ENCODE assay signal across 8 cellular contexts in genomic region chr2:178306351-178307073, GRCh38.
DNase-seq lines count a peak whose midpoint lies in the region; ATAC-seq and TF ChIP-seq lines count a peak whose summit lies in the region.

No MANE protein-coding gene starts in this region.

- no peak overlapping the region for H3K27ac Mint-ChIP-seq in naive B cell

- peaks cover 0 to 7% (median 0%) of the 10 kb centered on the region in 7 donors for H3K9me3 Mint-ChIP-seq in naive B cell

- CTCF ChIA-PET in AG04449 (lab: Yijun Ruan, JAX): interaction anchor here (0.8 to 4.1 kb wide), 18 partner anchors 10 to 195 kb away, joined by 3 to 32 read pairs (median 4); no protein-coding TSS in a partner anchor

- no peaks in the 10 kb centered on the region for H3K4me1 Mint-ChIP-seq in naive B cell

- no peak overlapping the region for H3K4me3 Mint-ChIP-seq in naive B cell

- in situ Hi-C loops in HAP-1 (cut with MboI; ENCODE audit: low sequenced_read_pairs): no loop called here

- H3K27me3 Mint-ChIP-seq in naive B cell: peaks cover 13 to 27% (median 24%) of the 10 kb centered on the region in 3 donors

- DNase-seq in AG04449 (ENCODE audit: low read depth, low spot score) (no peak), HAP-1 (ENCODE audit: low spot score in 2 of 2) (peak; percentile 50 to 70), Kasumi-1 (lab: John Stamatoyannopoulos, UW) (peak; percentile 84 to 88), SJSA1 (ENCODE audit: low read depth in 1 of 2, low spot score in 2 of 2) (peak; percentile 10 to 44), dermis blood vessel endothelial cell (peak; percentile 73), naive B cell (no peak)
- no peak for DNase-seq in NK-92 treated with Interleukin-12 subunit alpha and Interleukin-12 subunit beta, amount 100 ng/mL, for 24 hours (lab: John Stamatoyannopoulos, UW)

- POLR2A ChIA-PET in AG04449 (lab: Yijun Ruan, JAX): no interaction called here

- H3K27ac ChIP-seq in SJSA1: no peak overlapping the region

- H3K27me3 ChIP-seq in HAP-1 (ENCODE audit: low read depth) (no peaks in the 10 kb centered on the region), SJSA1 (replicated peaks) (no peaks in the 10 kb centered on the region; the same call in 1 of the 2 replicates)

- H3K36me3 ChIP-seq in HAP-1 (replicated peaks) (no peaks in the 10 kb centered on the region), SJSA1 (no peaks in the 10 kb centered on the region)

- ATAC-seq in naive B cell (ENCODE audit: low read depth in 2 of 2): peak; percentile 35 to 36

- H3K9me3 ChIP-seq in HAP-1: no peaks in the 10 kb centered on the region
- H3K9me3 ChIP-seq in SJSA1 (replicated peaks): no peaks in the 10 kb centered on the region

- TF ChIP-seq CTCF in AG04449 (IDR thresholded peaks at IDR 0.05; ENCODE audit: insufficient read depth, low read length, missing control alignments) (peak; percentile 73), GM12872 (IDR thresholded peaks at IDR 0.05; ENCODE audit: insufficient read depth, low read depth, low read length) (peak; percentile 81)

- H3K4me1 ChIP-seq in HAP-1: peaks cover 16% of the 10 kb centered on the region
- no peaks in the 10 kb centered on the region for H3K4me1 ChIP-seq in SJSA1 (replicated peaks)

- no peaks in the 10 kb centered on the region for H3K36me3 Mint-ChIP-seq in naive B cell

- H3K4me3 ChIP-seq in AG04449 (ENCODE audit: low read depth, low read length) (no peak overlapping the region), HAP-1 (no peak overlapping the region), SJSA1 (no peak overlapping the region)

Comparison
In these comparisons a context has a peak if more than half of its experiments do, and no peak if none do; other contexts are left out.
1. DNase-seq: peak in HAP-1 (2 of 2), Kasumi-1 (2 of 2), SJSA1 (2 of 2) and dermis blood vessel endothelial cell (single experiment); none in AG04449 (single experiment), naive B cell (single experiment) and NK-92 treated with Interleukin-12 subunit alpha and Interleukin-12 subunit beta, amount 100 ng/mL, for 24 hours (single experiment).